8 cellular contexts compared by ENCODE assay signal in genomic region chr12:70733385-70733784, GRCh38.
DNase-seq lines count a peak whose midpoint lies in the region; ATAC-seq and TF ChIP-seq lines count a peak whose summit lies in the region.

No MANE protein-coding gene starts in this region.

- no peak overlapping the region for H2BK20ac ChIP-seq in H9 (ENCODE audit: low read depth, low read length, poor library complexity, severe bottlenecking)

- peaks cover 5 to 12% of the 10 kb centered on the region in 2 donors for H3K27me3 Mint-ChIP-seq in natural killer cell (ENCODE audit: low read depth in 2 of 2)
- H3K27me3 Mint-ChIP-seq in natural killer cell treated with Interleukin-12 subunit alpha and Interleukin-12 subunit beta and Interleukin-15 and Interleukin-18, amount 100 ng/mL, for 72 hours: peaks cover 5 to 10% of the 10 kb centered on the region in 2 donors
- H3K27me3 Mint-ChIP-seq in H9 (ENCODE audit: low read depth): no peaks in the 10 kb centered on the region
- H3K27me3 Mint-ChIP-seq in activated CD4-positive, alpha-beta memory T cell treated with anti-CD3 and anti-CD28 coated beads, Interleukin-2, amount 10 ng/mL, durations not matched to agents 7 days and 5 days: no peaks in the 10 kb centered on the region

- no peak overlapping the region for H2AK5ac ChIP-seq in H9 (ENCODE audit: insufficient read length, low read length)

- BruUV-seq in PC-3 (replicated peaks; lab: Mats Ljungman, UMichigan): no TSS peak

- no peaks in the 10 kb centered on the region for H3K9me2 ChIP-seq in PC-3 (replicated peaks; ENCODE audit: low read length)

- no peak overlapping the region for H2AFZ ChIP-seq in H9 (ENCODE audit: low read length)
- H2AFZ ChIP-seq in PC-3 (ENCODE audit: low read length): no peak overlapping the region

- CTCF ChIA-PET in PC-3 (lab: Charles Lee): interaction anchor here (0.5 to 1.0 kb wide), 9 partner anchors 41 to 746 kb away, joined by 3 to 12 read pairs (median 4); no protein-coding TSS in a partner anchor
- CTCF ChIA-PET in activated CD4-positive, alpha-beta memory T cell treated with anti-CD3 and anti-CD28 coated beads, Interleukin-2, amount 10 ng/mL, durations not matched to agents 7 days and 5 days (lab: Charles Lee): interaction anchor here (0.6 to 1.4 kb wide), 19 partner anchors 11 to 1016 kb away, joined by 3 to 8 read pairs (median 3); no protein-coding TSS in a partner anchor

- H3K36me3 Mint-ChIP-seq in natural killer cell: no peaks in the 10 kb centered on the region
- no peaks in the 10 kb centered on the region for H3K36me3 Mint-ChIP-seq in natural killer cell treated with Interleukin-12 subunit alpha and Interleukin-12 subunit beta and Interleukin-15 and Interleukin-18, amount 100 ng/mL, for 72 hours
- peaks cover 4 to 12% (median 7%) of the 10 kb centered on the region in 3 experiments; a peak in 4 of 7 replicates for H3K36me3 Mint-ChIP-seq in H9 (ENCODE audit: insufficient read depth in 1 of 3, low read depth in 3 of 3)
- H3K36me3 Mint-ChIP-seq in activated CD4-positive, alpha-beta memory T cell treated with anti-CD3 and anti-CD28 coated beads, Interleukin-2, amount 10 ng/mL, durations not matched to agents 7 days and 5 days (ENCODE audit: low read depth): no peaks in the 10 kb centered on the region

- no peak overlapping the region for H3K14ac ChIP-seq in H9 (ENCODE audit: insufficient read depth, low read length)

- no peaks in the 10 kb centered on the region for H3K4me1 ChIP-seq in H9 (ENCODE audit: insufficient read depth, low read length)
- H3K4me1 ChIP-seq in PC-3 (ENCODE audit: insufficient read depth, low read length): peaks cover 4% of the 10 kb centered on the region; the same call in 1 of the 2 replicates

- no peak overlapping the region for H3K23ac ChIP-seq in H9 (ENCODE audit: insufficient read length, low read depth, low read length)

- H3K4me2 ChIP-seq in H9 (ENCODE audit: insufficient read depth, insufficient read length, low read length) (no peak overlapping the region), PC-3 (ENCODE audit: low read length) (no peak overlapping the region)

- no peak overlapping the region for H3K18ac ChIP-seq in H9 (ENCODE audit: insufficient read length, low read depth, low read length)

- no peak overlapping the region for H3K56ac ChIP-seq in H9 (ENCODE audit: insufficient read length, low read depth, low read length)

- H4K91ac ChIP-seq in H9 (ENCODE audit: insufficient read length, low read depth, low read length): no peak overlapping the region

- H4K20me1 ChIP-seq in H9 (ENCODE audit: control insufficient read depth, insufficient read depth, insufficient read length) (no peaks in the 10 kb centered on the region), PC-3 (ENCODE audit: low read length) (no peaks in the 10 kb centered on the region)

- H3K36me3 ChIP-seq in PC-3 (ENCODE audit: low read depth, low read length): no peaks in the 10 kb centered on the region; the same call in 1 of the 2 replicates

- H3K9me3 ChIP-seq in H9 (ENCODE audit: control insufficient read depth, low read depth, low read length) (no peaks in the 10 kb centered on the region), PC-3 (ENCODE audit: low read length) (no peaks in the 10 kb centered on the region)

- H3K79me2 ChIP-seq in H9 (ENCODE audit: insufficient read depth, low read length): no peaks in the 10 kb centered on the region
- H3K79me2 ChIP-seq in PC-3 (ENCODE audit: low read length): no peaks in the 10 kb centered on the region

- no peak overlapping the region for H2BK5ac ChIP-seq in H9 (ENCODE audit: insufficient read length, low read length)

- H3K79me1 ChIP-seq in H9 (ENCODE audit: insufficient read depth, low read depth, low read length, poor library complexity, severe bottlenecking): no peaks in the 10 kb centered on the region

- intact Hi-C loops in natural killer cell (cut with micrococcal nuclease) (loop anchor here (5.0 kb wide), 1 partner anchor 1014 kb away; no protein-coding TSS in a partner anchor), PC-3 (cut with micrococcal nuclease) (loop anchor here (1.0 kb wide), 3 partner anchors 90 to 281 kb away; no protein-coding TSS in a partner anchor), dorsolateral prefrontal cortex (cut with DNase I) (loop anchor here (5.0 to 10.0 kb wide), 4 partner anchors 114 to 1379 kb away; partner anchors contain the start of gene YEATS4 (in 1 of the 2))

- H3K23me2 ChIP-seq in H9 (ENCODE audit: insufficient read length, low read depth, low read length, poor library complexity, severe bottlenecking): no peaks in the 10 kb centered on the region

- no peak overlapping the region for H2BK12ac ChIP-seq in H9 (ENCODE audit: insufficient read length, low read depth, low read length)

- H3K4me1 Mint-ChIP-seq in natural killer cell (no peaks in the 10 kb centered on the region), H9 (0 out of 4 replicates have a peak, but pooled peaks cover 0 to 3% of the 10 kb centered on the region in 2 experiments)
- H3K4me1 Mint-ChIP-seq in natural killer cell treated with Interleukin-12 subunit alpha and Interleukin-12 subunit beta and Interleukin-15 and Interleukin-18, amount 100 ng/mL, for 72 hours (ENCODE audit: low read depth in 2 of 2): no peaks in the 10 kb centered on the region
- no peaks in the 10 kb centered on the region for H3K4me1 Mint-ChIP-seq in activated CD4-positive, alpha-beta memory T cell treated with anti-CD3 and anti-CD28 coated beads, Interleukin-2, amount 10 ng/mL, durations not matched to agents 7 days and 5 days

- no peaks in the 10 kb centered on the region for H3F3A ChIP-seq in PC-3 (ENCODE audit: low read length, unreplicated experiment)

- no peak overlapping the region for H4K8ac ChIP-seq in H9 (replicated peaks; ENCODE audit: insufficient read length, low read depth, low read length)

- H3K9me3 Mint-ChIP-seq in natural killer cell (no peaks in the 10 kb centered on the region), H9 (peaks cover 7 to 10% of the 10 kb centered on the region in 2 experiments)
- no peaks in the 10 kb centered on the region for H3K9me3 Mint-ChIP-seq in natural killer cell treated with Interleukin-12 subunit alpha and Interleukin-12 subunit beta and Interleukin-15 and Interleukin-18, amount 100 ng/mL, for 72 hours
- H3K9me3 Mint-ChIP-seq in activated CD4-positive, alpha-beta memory T cell treated with anti-CD3 and anti-CD28 coated beads, Interleukin-2, amount 10 ng/mL, durations not matched to agents 7 days and 5 days: no peaks in the 10 kb centered on the region

- H3K4ac ChIP-seq in H9 (ENCODE audit: low read depth, low read length): no peak overlapping the region

- DNase-seq in natural killer cell (no peak), H9 (no peak), KG1 (lab: John Stamatoyannopoulos, UW) (peak; percentile 8), PC-3 (peak; percentile 91), dorsolateral prefrontal cortex (peak in 3 of 10 donors; percentile 39 to 57 (median 52)), medulla oblongata (ENCODE audit: extremely low spot score) (peak; percentile 91)
- DNase-seq in natural killer cell treated with Interleukin-12 subunit alpha and Interleukin-12 subunit beta and Interleukin-15 and Interleukin-18, amount 100 ng/mL, for 72 hours (ENCODE audit: low spot score): no peak
- DNase-seq in activated CD4-positive, alpha-beta memory T cell treated with anti-CD3 and anti-CD28 coated beads, Interleukin-2, amount 10 ng/mL, durations not matched to agents 7 days and 5 days: no peak

- no peak overlapping the region for H2BK120ac ChIP-seq in H9 (ENCODE audit: low read depth, low read length, poor library complexity, severe bottlenecking)

- no peak overlapping the region for H3T11ph ChIP-seq in H9 (ENCODE audit: low read length)

- H2BK15ac ChIP-seq in H9 (ENCODE audit: low read depth, low read length): no peak overlapping the region

- H3K4me3 Mint-ChIP-seq in natural killer cell (no peak overlapping the region), H9 (no peak overlapping the region)
- no peak overlapping the region for H3K4me3 Mint-ChIP-seq in natural killer cell treated with Interleukin-12 subunit alpha and Interleukin-12 subunit beta and Interleukin-15 and Interleukin-18, amount 100 ng/mL, for 72 hours
- H3K4me3 Mint-ChIP-seq in activated CD4-positive, alpha-beta memory T cell treated with anti-CD3 and anti-CD28 coated beads, Interleukin-2, amount 10 ng/mL, durations not matched to agents 7 days and 5 days: no peak overlapping the region

- H3K9ac ChIP-seq in H9 (ENCODE audit: extremely low read depth, insufficient read length, low read length): no peak overlapping the region
- no peak overlapping the region for H3K9ac ChIP-seq in PC-3 (ENCODE audit: low read length)

- H3K4me3 ChIP-seq in PC-3 (ENCODE audit: low read length): no peak overlapping the region
- no peak overlapping the region for H3K4me3 ChIP-seq in dorsolateral prefrontal cortex

- peak in 2 of 3 donors; percentile 78 to 79 for ATAC-seq in natural killer cell
- no peak for ATAC-seq in natural killer cell treated with Interleukin-12 subunit alpha and Interleukin-12 subunit beta and Interleukin-15 and Interleukin-18, amount 100 ng/mL, for 72 hours
- peak; percentile 93 for ATAC-seq in PC-3

- no CpG with 5 or more reads among the region's 4 CpGs for WGBS in H9 (ENCODE audit: extremely low coverage, insufficient read length, low lambda C conversion rate)

- peak; percentile 55 for TF ChIP-seq CTCF in natural killer cell (IDR thresholded peaks at IDR 0.05)
- peak; percentile 82 for TF ChIP-seq CTCF in H9 (conservative IDR thresholded peaks at IDR 0.05)
- TF ChIP-seq CTCF in PC-3 (conservative IDR thresholded peaks at IDR 0.05; ENCODE audit: low read depth, low read length): peak; percentile 71
- peak; percentile 42 to 91 (median 81) for TF ChIP-seq CTCF in dorsolateral prefrontal cortex (IDR thresholded peaks at IDR 0.05 in 54 of 56, conservative IDR thresholded peaks at IDR 0.05 in 2 of 56; ENCODE audit: low read depth in 1 of 56, partially characterized antibody in 56 of 56)

- POLR2A ChIA-PET in PC-3 (lab: Charles Lee; ENCODE audit: unreplicated experiment): interaction anchor here (0.7 kb wide), 1 partner anchor 192 kb away, joined by 15 read pairs; no protein-coding TSS in a partner anchor
- POLR2A ChIA-PET in activated CD4-positive, alpha-beta memory T cell treated with anti-CD3 and anti-CD28 coated beads, Interleukin-2, amount 10 ng/mL, durations not matched to agents 7 days and 5 days (lab: Charles Lee): no interaction called here

- no peaks in the 10 kb centered on the region for H3K27me3 ChIP-seq in H9 (ENCODE audit: insufficient read depth, low read length)
- H3K27me3 ChIP-seq in PC-3 (ENCODE audit: low read length): no peaks in the 10 kb centered on the region
- no peaks in the 10 kb centered on the region for H3K27me3 ChIP-seq in dorsolateral prefrontal cortex

- no peak overlapping the region for H3K27ac Mint-ChIP-seq in natural killer cell
- H3K27ac Mint-ChIP-seq in natural killer cell treated with Interleukin-12 subunit alpha and Interleukin-12 subunit beta and Interleukin-15 and Interleukin-18, amount 100 ng/mL, for 72 hours: no peak overlapping the region
- no peak overlapping the region for H3K27ac Mint-ChIP-seq in H9
- no peak overlapping the region for H3K27ac Mint-ChIP-seq in activated CD4-positive, alpha-beta memory T cell treated with anti-CD3 and anti-CD28 coated beads, Interleukin-2, amount 10 ng/mL, durations not matched to agents 7 days and 5 days

- H3K27ac ChIP-seq in H9 (ENCODE audit: insufficient read length, low read depth, low read length): no peak overlapping the region
- H3K27ac ChIP-seq in PC-3 (ENCODE audit: low read length): no peak overlapping the region
- H3K27ac ChIP-seq in dorsolateral prefrontal cortex: no peak overlapping the region

- no peak overlapping the region for H4K5ac ChIP-seq in H9 (ENCODE audit: insufficient read length, low read depth, low read length)

Comparison
In these comparisons a context has a peak if more than half of its experiments do, and no peak if none do; other contexts are left out.
1. ATAC-seq: peak in natural killer cell (2 of 3) and PC-3 (single experiment); none in natural killer cell treated with Interleukin-12 subunit alpha and Interleukin-12 subunit beta and Interleukin-15 and Interleukin-18, amount 100 ng/mL, for 72 hours (0 of 2).
2. DNase-seq: peak in KG1 (single experiment), PC-3 (single experiment) and medulla oblongata (single experiment); none in natural killer cell (single experiment), natural killer cell treated with Interleukin-12 subunit alpha and Interleukin-12 subunit beta and Interleukin-15 and Interleukin-18, amount 100 ng/mL, for 72 hours (single experiment), H9 (single experiment) and activated CD4-positive, alpha-beta memory T cell treated with anti-CD3 and anti-CD28 coated beads, Interleukin-2, amount 10 ng/mL, durations not matched to agents 7 days and 5 days (single experiment).
3. Peak in every context shown above with its lines, with median percentiles within 50 percentile points of each other: CTCF ChIP-seq.